Comparison of ENCODE assay signal across 12 cellular contexts in genomic region chr4:115678425-115678941, GRCh38.
DNase-seq lines count a peak whose midpoint lies in the region; ATAC-seq, FAIRE-seq and TF ChIP-seq lines count a peak whose summit lies in the region.
"Had no signal": no experiment of that assay in that cellular context is flagged by ENCODE, and none has a peak within 500 bp of the region (broad histone marks: within the 10 kb centered on the region; RNA-seq: fewer than 3 reads in every experiment).

No MANE protein-coding gene starts in this region.

- TF ChIP-seq CTCF in H1 (IDR thresholded peaks at IDR 0.05; ENCODE audit: control extremely low read depth in 1 of 3, insufficient read depth in 1 of 3, low read depth in 1 of 3, low read length in 3 of 3): no peak
- no peak for TF ChIP-seq CTCF in upper lobe of right lung (IDR thresholded peaks at IDR 0.05)

- H2AK5ac ChIP-seq in H1 (ENCODE audit: low read depth, low read length): no peak overlapping the region

- no peak overlapping the region for H2BK15ac ChIP-seq in H1 (ENCODE audit: low read length)

- H3K79me1 ChIP-seq in H1 (ENCODE audit: low read depth, low read length): no peaks in the 10 kb centered on the region

- no peak for FAIRE-seq in H1 (lab: Jason Lieb, UNC)

- H3K14ac ChIP-seq in H1 (ENCODE audit: insufficient read length): no peak overlapping the region

- H4K91ac ChIP-seq in H1 (replicated peaks; ENCODE audit: insufficient read length, low read length): no peak overlapping the region

- no peak overlapping the region for H3K56ac ChIP-seq in H1 (replicated peaks; ENCODE audit: insufficient read length, low read depth, low read length)

- H3K4me1 ChIP-seq in H1 (replicated peaks in 1 of 4; ENCODE audit: control insufficient read depth in 3 of 4, insufficient read depth in 4 of 4, low read length in 3 of 4) (no peaks in the 10 kb centered on the region), upper lobe of right lung (no peaks in the 10 kb centered on the region)

- WGBS in H1 (ENCODE audit: extremely low coverage in 1 of 2, insufficient coverage in 1 of 2, insufficient read length in 1 of 2, insufficient replicate concordance in 2 of 2, low coverage in 1 of 2, low lambda C conversion rate in 2 of 2, missing lambda C conversion rate in 1 of 2), 2 experiments: 96% methylated on average over 15 of the region's 47 CpGs; no CpG with 5 or more reads in 1 of the 2 experiments

- TF ChIP-seq RAD21 in H1 (IDR thresholded peaks at IDR 0.05 in 1 of 2, conservative IDR thresholded peaks at IDR 0.05 in 1 of 2; ENCODE audit: low read depth in 2 of 2, low read length in 2 of 2): peak; percentile 2 to 29; a peak in 2 of 4 replicates

- H3K27me3 ChIP-seq in H1 (replicated peaks in 1 of 4; ENCODE audit: control insufficient read depth in 3 of 4, extremely low read depth in 1 of 4, insufficient read depth in 3 of 4, low read length in 3 of 4): no peaks in the 10 kb centered on the region
- H3K27me3 ChIP-seq in upper lobe of right lung: no peaks in the 10 kb centered on the region

- CTCF ChIA-PET in H1 (lab: Charles Lee; ENCODE audit: partially characterized antibody): no interaction called here

- H4K5ac ChIP-seq in H1 (ENCODE audit: insufficient read length, low read depth, low read length): no peak overlapping the region

- H3K27ac ChIP-seq in H1 (ENCODE audit: low read depth, low read length) (no peak overlapping the region), upper lobe of right lung (no peak overlapping the region)

- H3K36me3 ChIP-seq in H1 (ENCODE audit: control insufficient read depth in 2 of 4, insufficient read depth in 4 of 4, low read length in 3 of 4): peaks cover 0 to 6% (median 0%) of the 10 kb centered on the region in 4 experiments; a peak in 1 of 8 replicates
- H3K36me3 ChIP-seq in upper lobe of right lung: no peaks in the 10 kb centered on the region

- DNase-seq in HuH-7 (ENCODE audit: low spot score) (peak; percentile 14), H1 (ENCODE audit: low read depth in 1 of 2, low spot score in 2 of 2) (no peak), posterior vena cava (ENCODE audit: low spot score) (peak; percentile 74), upper lobe of right lung (no peak), SW 1271 (lab: John Stamatoyannopoulos, UW) (no peak), NCI-H2107 (lab: John Stamatoyannopoulos, UW) (no peak)
- DNase-seq in activated effector memory CD4-positive, alpha-beta T cell treated with anti-CD3 and anti-CD28 coated beads, Interleukin-2, amount 50 U/mL, for 16 hours: no peak
- DNase-seq: CD4-positive, alpha-beta T cell; NCI-H1092; NCI-H2081 treated with DMSO at 0.1 percent for 48 hours; NCI-H510A treated with DMSO at 0.1 percent for 48 hours; NCI-H82 had no signal

- no peak overlapping the region for H3K4me2 ChIP-seq in H1 (ENCODE audit: insufficient read depth in 1 of 2, low read depth in 2 of 2, low read length in 2 of 2)

- intact Hi-C loops in posterior vena cava (cut with DNase I) (no loop called here), upper lobe of right lung (cut with DNase I) (no loop called here)

- peak; percentile 41 for ATAC-seq in upper lobe of right lung

- H3K79me2 ChIP-seq in H1 (ENCODE audit: control insufficient read depth in 1 of 2, insufficient read depth in 2 of 2, low read length in 2 of 2): no peaks in the 10 kb centered on the region

- no peak overlapping the region for H3K23ac ChIP-seq in H1 (ENCODE audit: insufficient read length)

- no peak overlapping the region for H2AFZ ChIP-seq in H1 (ENCODE audit: low read length)

- TF ChIP-seq EP300 in H1 (IDR thresholded peaks at IDR 0.05; ENCODE audit: borderline replicate concordance in 1 of 2, low read depth in 2 of 2, low read length in 2 of 2): no peak

- no peaks in the 10 kb centered on the region for H3K23me2 ChIP-seq in H1 (ENCODE audit: low read depth, low read length)

- H2BK5ac ChIP-seq in H1 (ENCODE audit: low read depth, low read length): no peak overlapping the region

- H3K18ac ChIP-seq in H1 (ENCODE audit: extremely low read depth, low read length): no peak overlapping the region

- no peak overlapping the region for H3K9ac ChIP-seq in H1 (replicated peaks in 1 of 4; ENCODE audit: extremely low read depth in 1 of 4, low read depth in 3 of 4, low read length in 3 of 4)

- H2BK20ac ChIP-seq in H1 (ENCODE audit: low read length): no peak overlapping the region

- no peak overlapping the region for H2BK12ac ChIP-seq in H1 (ENCODE audit: low read depth, low read length)

- H4K8ac ChIP-seq in H1 (ENCODE audit: extremely low read depth, insufficient read depth, low read length): no peak overlapping the region

- H3K9me3 ChIP-seq in H1 (ENCODE audit: insufficient read depth in 2 of 2, low read depth in 1 of 2, low read length in 1 of 2) (peaks cover 0 to 6% of the 10 kb centered on the region in 2 experiments; a peak in 1 of 4 replicates), upper lobe of right lung (no peaks in the 10 kb centered on the region)

- POLR2A ChIA-PET in H1 (lab: Charles Lee; ENCODE audit: partially characterized antibody): no interaction called here

- no peak overlapping the region for H2BK120ac ChIP-seq in H1 (replicated peaks; ENCODE audit: low read depth, low read length)

- TF ChIP-seq POLR2A in H1 (IDR thresholded peaks at IDR 0.05; ENCODE audit: control extremely low read depth in 1 of 2, low read depth in 2 of 2, low read length in 2 of 2): no peak

- no peak overlapping the region for H3K4ac ChIP-seq in H1 (replicated peaks; ENCODE audit: insufficient read length, low read depth, low read length)

- no peaks in the 10 kb centered on the region for H4K20me1 ChIP-seq in H1 (replicated peaks in 1 of 2; ENCODE audit: control insufficient read depth in 1 of 2, insufficient read depth in 2 of 2, low read length in 2 of 2)

- H3K4me3 ChIP-seq in H1 (ENCODE audit: extremely low read depth in 1 of 4, insufficient read depth in 2 of 4, low read depth in 3 of 4, low read length in 4 of 4) (no peak overlapping the region), upper lobe of right lung (no peak overlapping the region)

TF ChIP-seq in H1, 55 proteins besides CTCF, POLR2A, EP300 and RAD21:
- TF ChIP-seq NRF1 (IDR thresholded peaks at IDR 0.05; ENCODE audit: low read depth, low read length) (no peak), GTF2F1 (IDR thresholded peaks at IDR 0.05; ENCODE audit: borderline replicate concordance, low read depth, low read length) (no peak), HDAC2 (IDR thresholded peaks at IDR 0.05; ENCODE audit: borderline replicate concordance in 1 of 2, low read depth in 2 of 2, low read length in 2 of 2) (no peak), MAFK (IDR thresholded peaks at IDR 0.05; ENCODE audit: low read depth, low read length) (no peak), HDAC6 (IDR thresholded peaks at IDR 0.05; ENCODE audit: low read depth, low read length) (no peak), KDM4A (IDR thresholded peaks at IDR 0.05; ENCODE audit: low read depth, low read length, severe bottlenecking) (no peak), CBX8 (IDR thresholded peaks at IDR 0.05; ENCODE audit: borderline replicate concordance, low read depth, low read length) (no peak), SP2 (IDR thresholded peaks at IDR 0.05; ENCODE audit: low read length) (no peak), NANOG (IDR thresholded peaks at IDR 0.05; ENCODE audit: insufficient read depth, low read depth, low read length, poor library complexity, severe bottlenecking) (no peak), TAF7 (optimal IDR thresholded peaks at IDR 0.05; ENCODE audit: borderline replicate concordance, low read depth, low read length) (no peak), RXRA (IDR thresholded peaks at IDR 0.05; ENCODE audit: insufficient read depth, low read depth, low read length) (no peak), KDM5A (IDR thresholded peaks at IDR 0.05; ENCODE audit: low read length) (no peak), SIX5 (IDR thresholded peaks at IDR 0.05; ENCODE audit: low read depth, low read length) (no peak), ZNF274 (IDR thresholded peaks at IDR 0.05; ENCODE audit: borderline replicate concordance, extremely low read depth, low read length) (no peak), TCF12 (IDR thresholded peaks at IDR 0.05; ENCODE audit: low read depth, low read length) (no peak), SP1 (IDR thresholded peaks at IDR 0.05; ENCODE audit: low read depth, low read length) (no peak), SUZ12 (IDR thresholded peaks at IDR 0.05; ENCODE audit: low read length) (no peak)
TF ChIP-seq in H1: peak in this region for 0.

Comparison
In these comparisons a context has a peak if more than half of its experiments do, and no peak if none do; other contexts are left out.
1. DNase-seq: peak in HuH-7 (single experiment) and posterior vena cava (single experiment); none in H1 (0 of 2), upper lobe of right lung (single experiment), SW 1271 (0 of 2), NCI-H2107 (single experiment) and activated effector memory CD4-positive, alpha-beta T cell treated with anti-CD3 and anti-CD28 coated beads, Interleukin-2, amount 50 U/mL, for 16 hours (single experiment).